In the genomic region with DNA sequence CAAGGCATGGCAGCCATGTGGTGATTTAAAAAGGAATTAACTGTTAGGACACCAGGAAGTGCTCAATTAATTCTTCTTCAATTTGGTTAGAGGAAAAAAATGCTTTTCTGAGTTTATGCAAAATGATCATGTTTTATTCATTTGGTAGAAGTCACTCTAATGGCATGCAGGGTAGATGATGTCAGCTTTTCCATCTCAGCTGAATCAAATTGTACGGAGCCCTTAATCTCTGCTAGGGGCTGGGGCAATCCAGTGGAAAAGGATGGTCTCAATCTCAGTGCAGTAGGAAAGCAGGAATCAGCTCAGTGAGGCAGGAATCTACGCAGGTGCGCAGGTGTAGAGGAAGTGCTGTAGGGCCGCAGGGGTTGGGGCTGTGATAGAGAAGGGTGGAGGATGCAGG, we compare ENCODE assay signal across 21 cellular contexts.
DNase-seq lines count a peak whose midpoint lies in the region; ATAC-seq, FAIRE-seq and TF ChIP-seq lines count a peak whose summit lies in the region.
"Had no signal": no experiment of that assay in that cellular context is flagged by ENCODE, and none has a peak within 500 bp of the region (broad histone marks: within the 10 kb centered on the region; RNA-seq: fewer than 3 reads in every experiment).

No MANE protein-coding gene starts in this region.

- H3K9me3 Mint-ChIP-seq in astrocyte (ENCODE audit: unreplicated experiment): no peaks in the 10 kb centered on the region
- H3K9me3 Mint-ChIP-seq: stimulated activated naive CD8-positive, alpha-beta T cell treated with anti-CD3 and anti-CD28 coated beads, Interleukin-15, Interleukin-2, amounts not matched to agents 100 ng/mL and 50 ng/mL, for 24 hours had no signal

- POLR2A ChIA-PET in A673 (lab: Charles Lee; ENCODE audit: low non-redundant PET): no interaction called here

- TF ChIP-seq CTCF in A673 (conservative IDR thresholded peaks at IDR 0.05; ENCODE audit: low read depth, low read length) (no peak), astrocyte (IDR thresholded peaks at IDR 0.05; ENCODE audit: insufficient read depth, low read depth, low read length) (no peak)

- no peak for ATAC-seq in HG03469 (IDR thresholded peaks at IDR 0.05; ENCODE audit: unreplicated experiment)
- ATAC-seq: activated CD4-positive, alpha-beta T cell treated with anti-CD3 and anti-CD28 coated beads for 36 hours; esophagus mucosa had no signal

- FAIRE-seq in astrocyte (lab: Jason Lieb, UNC): no peak
- no peak for FAIRE-seq in HTR-8/SVneo (lab: Jason Lieb, UNC)
- FAIRE-seq: A204.1, G401.6 had no signal

- peak; percentile 66 for DNase-seq in A673 (ENCODE audit: low spot score)
- DNase-seq in GM03348 (ENCODE audit: low spot score): peak; percentile 75
- DNase-seq in astrocyte (ENCODE audit: low read depth): peak; percentile 77
- peak; percentile 42 for DNase-seq in kidney tubule cell (ENCODE audit: low spot score)
- DNase-seq in stimulated activated naive CD4-positive, alpha-beta T cell (lab: John Stamatoyannopoulos, UW): no peak
- DNase-seq in NOMO-1 treated with dmso at 0.1 percent for 144 hours (lab: John Stamatoyannopoulos, UW; ENCODE audit: unreplicated experiment): no peak
- DNase-seq in HTR-8/SVneo (ENCODE audit: insufficient read length, low spot score): no peak
- DNase-seq: activated CD4-positive, alpha-beta T cell treated with anti-CD3 and anti-CD28 coated beads for 36 hours; activated naive CD4-positive, alpha-beta T cell; dorsolateral prefrontal cortex; hypothalamus; NCI-H69; OCI-M1; SIG-M5 had no signal

- intact Hi-C loops in A673 (cut with micrococcal nuclease; ENCODE audit: unreplicated experiment): no loop called here

- peaks cover 6% of the 10 kb centered on the region for H3K27me3 Mint-ChIP-seq in astrocyte (ENCODE audit: low read depth, unreplicated experiment)
- H3K27me3 Mint-ChIP-seq: activated CD4-positive, alpha-beta T cell treated with anti-CD3 and anti-CD28 coated beads for 36 hours; stimulated activated naive CD8-positive, alpha-beta T cell treated with anti-CD3 and anti-CD28 coated beads, Interleukin-15, Interleukin-2, amounts not matched to agents 100 ng/mL and 50 ng/mL, for 24 hours had no signal

- H3K27ac ChIP-seq in A673 (ENCODE audit: low read depth, low read length, poor library complexity, severe bottlenecking) (no peak overlapping the region), astrocyte (ENCODE audit: low read depth, low read length) (peak overlapping the region; percentile 57)
- H3K27ac ChIP-seq: dorsolateral prefrontal cortex, neutrophil, right atrium auricular region had no signal

- H3K36me3 ChIP-seq in A673 (ENCODE audit: insufficient read depth, low read length, poor library complexity, severe bottlenecking) (no peaks in the 10 kb centered on the region), astrocyte (ENCODE audit: insufficient read depth, low read length) (no peaks in the 10 kb centered on the region)
- H3K36me3 ChIP-seq: neutrophil, right atrium auricular region had no signal

- CTCF ChIA-PET in A673 (lab: Charles Lee): no interaction called here

- no peaks in the 10 kb centered on the region for H4K20me1 ChIP-seq in astrocyte (ENCODE audit: insufficient read depth, low read length)

- no peak overlapping the region for H3K27ac Mint-ChIP-seq in astrocyte (ENCODE audit: unreplicated experiment)
- H3K27ac Mint-ChIP-seq: activated CD4-positive, alpha-beta T cell treated with anti-CD3 and anti-CD28 coated beads for 36 hours; stimulated activated naive CD8-positive, alpha-beta T cell treated with anti-CD3 and anti-CD28 coated beads, Interleukin-15, Interleukin-2, amounts not matched to agents 100 ng/mL and 50 ng/mL, for 24 hours had no signal

- BruUV-seq in A673 (replicated peaks; lab: Mats Ljungman, UMichigan): no TSS peak

- no peak overlapping the region for H3K4me3 Mint-ChIP-seq in astrocyte (ENCODE audit: unreplicated experiment)
- H3K4me3 Mint-ChIP-seq: activated CD4-positive, alpha-beta T cell treated with anti-CD3 and anti-CD28 coated beads for 36 hours; stimulated activated naive CD8-positive, alpha-beta T cell treated with anti-CD3 and anti-CD28 coated beads, Interleukin-15, Interleukin-2, amounts not matched to agents 100 ng/mL and 50 ng/mL, for 24 hours had no signal

- H3K4me3 ChIP-seq in A673 (ENCODE audit: low read depth, low read length, poor library complexity, severe bottlenecking): no peak overlapping the region
- H3K4me3 ChIP-seq in astrocyte (ENCODE audit: insufficient read depth, low read depth, low read length): no peak overlapping the region
- H3K4me3 ChIP-seq: dorsolateral prefrontal cortex, right atrium auricular region had no signal

- H3K4me1 Mint-ChIP-seq in astrocyte (ENCODE audit: low read depth, unreplicated experiment): no peaks in the 10 kb centered on the region

- no peak overlapping the region for H3K9ac ChIP-seq in astrocyte (ENCODE audit: low read length)

- H2AFZ ChIP-seq in astrocyte (ENCODE audit: low read depth, low read length): no peak overlapping the region

- no peaks in the 10 kb centered on the region for H3K79me2 ChIP-seq in astrocyte (ENCODE audit: insufficient read depth, low read length)

- H3K27me3 ChIP-seq in A673 (replicated peaks; ENCODE audit: insufficient read depth, low read depth, low read length, poor library complexity): no peaks in the 10 kb centered on the region
- no peaks in the 10 kb centered on the region for H3K27me3 ChIP-seq in astrocyte (ENCODE audit: insufficient read depth, low read length)
- H3K27me3 ChIP-seq: dorsolateral prefrontal cortex, neutrophil, right atrium auricular region had no signal

- peaks cover 1% of the 10 kb centered on the region for H3K36me3 Mint-ChIP-seq in astrocyte (ENCODE audit: low read depth, unreplicated experiment)

- peak overlapping the region; percentile 8 for H3K4me2 ChIP-seq in astrocyte (ENCODE audit: low read length)

- H3K9me3 ChIP-seq in A673 (ENCODE audit: low read depth, low read length, poor library complexity, severe bottlenecking) (no peaks in the 10 kb centered on the region), astrocyte (ENCODE audit: insufficient read depth, low read depth, low read length) (no peaks in the 10 kb centered on the region)
- H3K9me3 ChIP-seq: neutrophil, right atrium auricular region had no signal

- H3K4me1 ChIP-seq in A673 (ENCODE audit: insufficient read depth, low read length, poor library complexity, severe bottlenecking) (peaks cover 18% of the 10 kb centered on the region), astrocyte (ENCODE audit: insufficient read depth, low read length) (peaks cover 10% of the 10 kb centered on the region)

Comparison
In these comparisons a context has a peak if more than half of its experiments do, and no peak if none do; other contexts are left out.
1. DNase-seq: peak in A673 (single experiment), GM03348 (single experiment), astrocyte (single experiment) and kidney tubule cell (single experiment); none in stimulated activated naive CD4-positive, alpha-beta T cell (0 of 6), NOMO-1 treated with dmso at 0.1 percent for 144 hours (single experiment) and HTR-8/SVneo (single experiment).